Comparison of ENCODE assay signal across 22 cellular contexts in genomic region chr3:190330936-190331734, GRCh38. TPM values are rescaled to one million over a fixed set of nuclear protein-coding genes. Genes with fewer than 3 reads are reported as not detected.
"Had no signal": no experiment of that assay in that cellular context is flagged by ENCODE, and none has a peak within 500 bp of the region (broad histone marks: within the 10 kb centered on the region; RNA-seq: fewer than 3 reads in every experiment).

No MANE protein-coding gene starts in this region.

- H3K4me1 Mint-ChIP-seq: memory B cell, neural progenitor cell had no signal

- H3K4me1 ChIP-seq: lower lobe of right lung, neural progenitor cell had no signal

- H3K36me3 Mint-ChIP-seq: memory B cell; mesothelial cell of epicardium; natural killer cell treated with Interleukin-12 subunit alpha and Interleukin-12 subunit beta and Interleukin-15 and Interleukin-18, amount 100 ng/mL, for 72 hours; neural progenitor cell had no signal

- H3K4me3 Mint-ChIP-seq: memory B cell; mesothelial cell of epicardium; natural killer cell treated with Interleukin-12 subunit alpha and Interleukin-12 subunit beta and Interleukin-15 and Interleukin-18, amount 100 ng/mL, for 72 hours; neural progenitor cell had no signal

- H3K36me3 ChIP-seq: heart right ventricle, left lung, lower lobe of right lung, neural progenitor cell, ovary, right atrium auricular region had no signal

- H3K4me3 ChIP-seq: coronary artery, heart right ventricle, left lung, lower lobe of right lung, neural progenitor cell, ovary, right atrium auricular region had no signal

- H2AFZ ChIP-seq: neural progenitor cell had no signal

- H3K27ac ChIP-seq: coronary artery, heart right ventricle, left lung, lower lobe of right lung, neural progenitor cell, ovary, right atrium auricular region had no signal

- H3K4me2 ChIP-seq: neural progenitor cell had no signal

- ATAC-seq: esophagus mucosa; heart right ventricle; left lung; lower lobe of right lung; natural killer cell treated with Interleukin-12 subunit alpha and Interleukin-12 subunit beta and Interleukin-15 and Interleukin-18, amount 100 ng/mL, for 72 hours had no signal

- DNase-seq: effector CD4-positive, alpha-beta T cell; heart right ventricle; islet precursor cell; left lung; lower lobe of right lung; nucleus accumbens; ovary; small intestine; stimulated activated CD4-positive, alpha-beta T cell treated with anti-CD3 and anti-CD28 coated beads, Interleukin-12 subunit alpha, Interleukin-12 subunit beta, amount 100 ng/mL, for 4 hours; stimulated activated CD4-positive, alpha-beta T cell treated with anti-CD3 and anti-CD28 coated beads, Interleukin-2, amount 100 ng/mL, for 48 hours; stimulated activated naive CD4-positive, alpha-beta T cell treated with Interleukin-2 at 50 U/mL for 16 hours; trophoblast cell had no signal

- H3K9ac ChIP-seq: neural progenitor cell had no signal

- H3K9me3 Mint-ChIP-seq: memory B cell, mesothelial cell of epicardium, neural progenitor cell had no signal

- H3K9me3 ChIP-seq: heart right ventricle, left lung, lower lobe of right lung, ovary, right atrium auricular region had no signal

- H3K27me3 ChIP-seq: heart right ventricle, left lung, neural progenitor cell, ovary, right atrium auricular region had no signal

- FAIRE-seq: frontal cortex had no signal

- H3K27ac Mint-ChIP-seq: memory B cell; mesothelial cell of epicardium; natural killer cell treated with Interleukin-12 subunit alpha and Interleukin-12 subunit beta and Interleukin-15 and Interleukin-18, amount 100 ng/mL, for 72 hours; neural progenitor cell had no signal

RNA-seq across cellular contexts. Expression of gene CLDN1, which starts 8.9 kb away (rescaled TPM):
- total RNA-seq: natural killer cell treated with Interleukin-12 subunit alpha and Interleukin-12 subunit beta and Interleukin-15 and Interleukin-18, amount 100 ng/mL, for 72 hours had no signal

RNA-seq across cellular contexts. Expression of gene CLDN16, which starts 56.8 kb away (rescaled TPM):
- total RNA-seq: dermis microvascular lymphatic vessel endothelial cell; heart right ventricle; natural killer cell treated with Interleukin-12 subunit alpha and Interleukin-12 subunit beta and Interleukin-15 and Interleukin-18, amount 100 ng/mL, for 72 hours; posterior vena cava had no signal
- polyA plus RNA-seq: heart right ventricle, small intestine had no signal
